ENCODE assay signal across 11 cellular contexts in genomic region chr5:123785160-123786001, GRCh38.
A peak's percentile ranks its signal among the peaks of the same experiment; 100 is the strongest.
DNase-seq lines count a peak whose midpoint lies in the region; ATAC-seq and TF ChIP-seq lines count a peak whose summit lies in the region.
"Had no signal": no experiment of that assay in that cellular context is flagged by ENCODE, and none has a peak within 500 bp of the region (broad histone marks: within the 10 kb centered on the region; RNA-seq: fewer than 3 reads in every experiment).

No MANE protein-coding gene starts in this region.

- no peaks in the 10 kb centered on the region for H3K27me3 Mint-ChIP-seq in naive thymus-derived CD4-positive, alpha-beta T cell
- H3K27me3 Mint-ChIP-seq: activated naive CD4-positive, alpha-beta T cell treated with anti-CD3 and anti-CD28 coated beads, Interleukin-2, amount 50 U/mL, for 24 hours had no signal

- DNase-seq in GM04504 (ENCODE audit: low read depth) (peak; percentile 46), NCI-H345 treated with DMSO at 0.1 percent for 48 hours (lab: John Stamatoyannopoulos, UW; ENCODE audit: unreplicated experiment) (peak; percentile 88), dedifferentiated amniotic fluid mesenchymal stem cell (ENCODE audit: extremely low spot score) (peak; percentile 79), occipital lobe (lab: John Stamatoyannopoulos, UW) (peak; percentile 25), stomach (no peak)
- no peak for DNase-seq in naive thymus-derived CD4-positive, alpha-beta T cell
- DNase-seq in activated CD4-positive, alpha-beta T cell treated with anti-CD3 and anti-CD28 coated beads, Interleukin-2, amount 50 U/mL, for 1 hour = no peak

- H3K27me3 ChIP-seq in naive thymus-derived CD4-positive, alpha-beta T cell (ENCODE audit: control insufficient read depth in 2 of 2, insufficient read depth in 2 of 2, low read length in 2 of 2) = no peaks in the 10 kb centered on the region
- H3K27me3 ChIP-seq in stomach = no peaks in the 10 kb centered on the region
- H3K27me3 ChIP-seq: SJSA1 had no signal

- H3K36me3 Mint-ChIP-seq in naive thymus-derived CD4-positive, alpha-beta T cell = no peaks in the 10 kb centered on the region
- H3K36me3 Mint-ChIP-seq: activated naive CD4-positive, alpha-beta T cell treated with anti-CD3 and anti-CD28 coated beads, Interleukin-2, amount 50 U/mL, for 24 hours had no signal

- H3K4me3 Mint-ChIP-seq in naive thymus-derived CD4-positive, alpha-beta T cell = no peak overlapping the region
- H3K4me3 Mint-ChIP-seq: activated naive CD4-positive, alpha-beta T cell treated with anti-CD3 and anti-CD28 coated beads, Interleukin-2, amount 50 U/mL, for 24 hours had no signal

- POLR2A ChIA-PET in naive thymus-derived CD4-positive, alpha-beta T cell (lab: Charles Lee) = no interaction called here

- CTCF ChIA-PET in naive thymus-derived CD4-positive, alpha-beta T cell (lab: Charles Lee) = no interaction called here

- no peaks in the 10 kb centered on the region for H3K9me3 ChIP-seq in naive thymus-derived CD4-positive, alpha-beta T cell (ENCODE audit: control insufficient read depth in 2 of 3, low read length in 3 of 3)
- H3K9me3 ChIP-seq in stomach = peaks cover 0 to 15% (median 13%) of the 10 kb centered on the region in 4 donors

- no peak overlapping the region for H3K4me3 ChIP-seq in naive thymus-derived CD4-positive, alpha-beta T cell (ENCODE audit: low read length)
- no peak overlapping the region for H3K4me3 ChIP-seq in stomach
- H3K4me3 ChIP-seq: SJSA1 had no signal

- TF ChIP-seq EP300 in stomach (IDR thresholded peaks at IDR 0.05) = no peak

- 20 to 31% (median 28%) methylated on average over 5 of the region's 5 CpGs for WGBS in stomach, 5 donors

- peaks cover 0 to 19% (median 5%) of the 10 kb centered on the region in 11 donors for H3K9me3 Mint-ChIP-seq in naive thymus-derived CD4-positive, alpha-beta T cell

- no peak for ATAC-seq in GM19467 (IDR thresholded peaks at IDR 0.05; ENCODE audit: unreplicated experiment)
- ATAC-seq in naive thymus-derived CD4-positive, alpha-beta T cell = no peak
- ATAC-seq: left lobe of liver had no signal

- no peak for TF ChIP-seq POLR2A in stomach (IDR thresholded peaks at IDR 0.05)

- H3K4me1 Mint-ChIP-seq in naive thymus-derived CD4-positive, alpha-beta T cell = no peaks in the 10 kb centered on the region
- H3K4me1 Mint-ChIP-seq: activated naive CD4-positive, alpha-beta T cell treated with anti-CD3 and anti-CD28 coated beads, Interleukin-2, amount 50 U/mL, for 24 hours had no signal

- intact Hi-C loops in naive thymus-derived CD4-positive, alpha-beta T cell (cut with micrococcal nuclease) = no loop called here
- intact Hi-C loops in stomach (cut with DNase I; ENCODE audit: low total_unique reads) = no loop called here

- TF ChIP-seq CTCF in stomach (IDR thresholded peaks at IDR 0.05) = no peak

- H3K36me3 ChIP-seq in naive thymus-derived CD4-positive, alpha-beta T cell (ENCODE audit: control insufficient read depth in 2 of 3, insufficient read depth in 3 of 3, low read length in 3 of 3) = no peaks in the 10 kb centered on the region
- no peaks in the 10 kb centered on the region for H3K36me3 ChIP-seq in stomach
- H3K36me3 ChIP-seq: SJSA1 had no signal

- H3K4me1 ChIP-seq in naive thymus-derived CD4-positive, alpha-beta T cell (ENCODE audit: control insufficient read depth in 2 of 2, insufficient read depth in 2 of 2, low read length in 2 of 2) = no peaks in the 10 kb centered on the region
- H3K4me1 ChIP-seq in stomach = peaks cover 0 to 13% (median 4%) of the 10 kb centered on the region in 4 donors
- H3K4me1 ChIP-seq: SJSA1 had no signal

- no peak overlapping the region for H3K27ac Mint-ChIP-seq in naive thymus-derived CD4-positive, alpha-beta T cell
- H3K27ac Mint-ChIP-seq: activated naive CD4-positive, alpha-beta T cell treated with anti-CD3 and anti-CD28 coated beads, Interleukin-2, amount 50 U/mL, for 24 hours had no signal

- no peak overlapping the region for H3K27ac ChIP-seq in naive thymus-derived CD4-positive, alpha-beta T cell (ENCODE audit: low read depth, low read length)
- H3K27ac ChIP-seq in stomach = no peak overlapping the region
- H3K27ac ChIP-seq: SJSA1 had no signal

Comparison
In these comparisons a context has a peak if more than half of its experiments do, and no peak if none do; other contexts are left out.
1. DNase-seq: peak in GM04504 (single experiment), NCI-H345 treated with DMSO at 0.1 percent for 48 hours (single experiment), dedifferentiated amniotic fluid mesenchymal stem cell (single experiment) and occipital lobe (single experiment); none in naive thymus-derived CD4-positive, alpha-beta T cell (0 of 9), stomach (single experiment) and activated CD4-positive, alpha-beta T cell treated with anti-CD3 and anti-CD28 coated beads, Interleukin-2, amount 50 U/mL, for 1 hour (single experiment).